Comparison of ENCODE assay signal across 1 cellular context in the genomic region with DNA sequence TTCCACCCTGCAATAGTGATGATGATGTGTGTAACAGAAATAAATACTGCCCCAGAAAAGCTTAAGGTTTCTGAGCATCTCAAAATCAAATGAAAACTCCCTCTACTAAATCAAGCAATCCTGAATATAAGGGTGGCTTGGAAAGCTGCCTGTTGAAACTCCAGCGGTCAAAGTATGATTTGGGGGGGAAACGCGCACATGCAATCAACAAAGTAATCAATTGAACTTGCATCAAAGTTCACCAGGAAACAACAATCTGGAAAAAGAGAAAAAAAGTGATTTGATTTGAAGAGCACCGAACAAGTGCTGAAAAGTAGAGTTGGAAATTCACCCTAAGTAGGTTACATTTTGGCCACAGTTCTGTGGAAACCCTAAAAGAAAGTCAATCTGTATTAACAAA.
TF ChIP-seq lines count a peak whose summit lies in the region.

No MANE protein-coding gene starts in this region.

TF ChIP-seq in HepG2, 621 proteins besides CTCF, POLR2A, EP300 and RAD21 (continues in another document):
- TF ChIP-seq ZNF776 (CRISPR knock-in tag; IDR thresholded peaks at IDR 0.05) (no peak), RNF2 (conservative IDR thresholded peaks at IDR 0.05; ENCODE audit: low read depth) (no peak), ERF (CRISPR knock-in tag; IDR thresholded peaks at IDR 0.05) (peak; percentile 43; the same call in 1 of the 2 replicates), SIX1 (CRISPR knock-in tag; IDR thresholded peaks at IDR 0.05; ENCODE audit: borderline replicate concordance) (no peak), MAZ (IDR thresholded peaks at IDR 0.05; ENCODE audit: borderline replicate concordance, low read depth, low read length) (no peak), MAZ (CRISPR knock-in tag; IDR thresholded peaks at IDR 0.05; ENCODE audit: low read depth) (no peak), SP5 (CRISPR knock-in tag; IDR thresholded peaks at IDR 0.05; ENCODE audit: borderline replicate concordance, low read depth) (no peak), PHF21A (CRISPR knock-in tag; IDR thresholded peaks at IDR 0.05) (0 out of 2 replicates have a peak, but pooled peaks have one; percentile 9), NR2C2 (CRISPR knock-in tag; IDR thresholded peaks at IDR 0.05; ENCODE audit: borderline replicate concordance) (no peak), ZNF792 (CRISPR knock-in tag; IDR thresholded peaks at IDR 0.05) (0 out of 2 replicates have a peak, but pooled peaks have one; percentile 3), ZNF44 (CRISPR knock-in tag; IDR thresholded peaks at IDR 0.05) (no peak), KLF16 (CRISPR knock-in tag; IDR thresholded peaks at IDR 0.05) (0 out of 4 replicates have a peak, but pooled peaks of 1 of the 2 experiments have one; percentile 12), ZNF232 (CRISPR knock-in tag; IDR thresholded peaks at IDR 0.05; ENCODE audit: borderline replicate concordance) (no peak), ZFP62 (CRISPR knock-in tag; IDR thresholded peaks at IDR 0.05) (no peak), TEAD3 (CRISPR knock-in tag; optimal IDR thresholded peaks at IDR 0.05; ENCODE audit: borderline replicate concordance) (peak; percentile 5), ZNF350 (CRISPR knock-in tag; IDR thresholded peaks at IDR 0.05; ENCODE audit: borderline replicate concordance, low read depth) (no peak), PRMT3 (CRISPR knock-in tag; IDR thresholded peaks at IDR 0.05; ENCODE audit: borderline replicate concordance, low read depth) (no peak), ZNF709 (CRISPR knock-in tag; IDR thresholded peaks at IDR 0.05) (no peak), ELF3 (CRISPR knock-in tag; IDR thresholded peaks at IDR 0.05) (peak; percentile 6; the same call in 1 of the 2 replicates), ZNF746 (CRISPR knock-in tag; IDR thresholded peaks at IDR 0.05) (no peak), ZNF616 (CRISPR knock-in tag; IDR thresholded peaks at IDR 0.05; ENCODE audit: low read depth) (no peak), HNF4A (CRISPR knock-in tag; IDR thresholded peaks at IDR 0.05) (peak; percentile 7; the same call in 1 of the 2 replicates), SALL2 (CRISPR knock-in tag; IDR thresholded peaks at IDR 0.05) (no peak), ZBTB3 (CRISPR knock-in tag; IDR thresholded peaks at IDR 0.05; ENCODE audit: borderline replicate concordance, low read depth) (no peak), SSRP1 (CRISPR knock-in tag; IDR thresholded peaks at IDR 0.05) (0 out of 2 replicates have a peak, but pooled peaks have one; percentile 36), ZNF749 (CRISPR knock-in tag; IDR thresholded peaks at IDR 0.05; ENCODE audit: borderline replicate concordance) (no peak), MZF1 (CRISPR knock-in tag; IDR thresholded peaks at IDR 0.05; ENCODE audit: borderline replicate concordance) (no peak), U2AF1 (optimal IDR thresholded peaks at IDR 0.05; ENCODE audit: low read depth, low read length) (peak; percentile 9), ZNF510 (CRISPR knock-in tag; IDR thresholded peaks at IDR 0.05; ENCODE audit: low read depth) (no peak), ZNF782 (CRISPR knock-in tag; IDR thresholded peaks at IDR 0.05; ENCODE audit: borderline replicate concordance) (no peak), ZNF253 (CRISPR knock-in tag; IDR thresholded peaks at IDR 0.05; ENCODE audit: borderline replicate concordance) (no peak), ZFP1 (CRISPR knock-in tag; IDR thresholded peaks at IDR 0.05) (no peak), CEBPG (CRISPR knock-in tag; IDR thresholded peaks at IDR 0.05) (no peak), ZNF124 (CRISPR knock-in tag; IDR thresholded peaks at IDR 0.05) (no peak), ZFP36L1 (CRISPR knock-in tag; IDR thresholded peaks at IDR 0.05) (no peak), HHEX (CRISPR knock-in tag; IDR thresholded peaks at IDR 0.05) (no peak), ZBTB8A (CRISPR knock-in tag; IDR thresholded peaks at IDR 0.05; ENCODE audit: borderline replicate concordance, low read depth) (no peak), ARNTL (CRISPR knock-in tag; IDR thresholded peaks at IDR 0.05) (0 out of 2 replicates have a peak, but pooled peaks have one; percentile 11), MAFF (IDR thresholded peaks at IDR 0.05; ENCODE audit: low read depth, low read length) (no peak), FOXP1 (IDR thresholded peaks at IDR 0.05) (no peak), FOXP1 (CRISPR knock-in tag; IDR thresholded peaks at IDR 0.05) (no peak), KLF12 (CRISPR knock-in tag; IDR thresholded peaks at IDR 0.05; ENCODE audit: borderline replicate concordance) (no peak)
- TF ChIP-seq, protein P1, sequence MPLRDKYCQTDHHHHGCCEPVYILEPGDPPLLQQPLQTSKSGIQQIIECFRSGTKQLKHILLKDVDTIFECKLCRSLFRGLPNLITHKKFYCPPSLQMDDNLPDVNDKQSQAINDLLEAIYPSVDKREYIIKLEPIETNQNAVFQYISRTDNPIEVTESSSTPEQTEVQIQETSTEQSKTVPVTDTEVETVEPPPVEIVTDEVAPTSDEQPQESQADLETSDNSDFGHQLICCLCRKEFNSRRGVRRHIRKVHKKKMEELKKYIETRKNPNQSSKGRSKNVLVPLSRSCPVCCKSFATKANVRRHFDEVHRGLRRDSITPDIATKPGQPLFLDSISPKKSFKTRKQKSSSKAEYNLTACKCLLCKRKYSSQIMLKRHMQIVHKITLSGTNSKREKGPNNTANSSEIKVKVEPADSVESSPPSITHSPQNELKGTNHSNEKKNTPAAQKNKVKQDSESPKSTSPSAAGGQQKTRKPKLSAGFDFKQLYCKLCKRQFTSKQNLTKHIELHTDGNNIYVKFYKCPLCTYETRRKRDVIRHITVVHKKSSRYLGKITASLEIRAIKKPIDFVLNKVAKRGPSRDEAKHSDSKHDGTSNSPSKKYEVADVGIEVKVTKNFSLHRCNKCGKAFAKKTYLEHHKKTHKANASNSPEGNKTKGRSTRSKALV (CRISPR knock-in tag; IDR thresholded peaks at IDR 0.05) = no peak
- TF ChIP-seq, protein P2, sequence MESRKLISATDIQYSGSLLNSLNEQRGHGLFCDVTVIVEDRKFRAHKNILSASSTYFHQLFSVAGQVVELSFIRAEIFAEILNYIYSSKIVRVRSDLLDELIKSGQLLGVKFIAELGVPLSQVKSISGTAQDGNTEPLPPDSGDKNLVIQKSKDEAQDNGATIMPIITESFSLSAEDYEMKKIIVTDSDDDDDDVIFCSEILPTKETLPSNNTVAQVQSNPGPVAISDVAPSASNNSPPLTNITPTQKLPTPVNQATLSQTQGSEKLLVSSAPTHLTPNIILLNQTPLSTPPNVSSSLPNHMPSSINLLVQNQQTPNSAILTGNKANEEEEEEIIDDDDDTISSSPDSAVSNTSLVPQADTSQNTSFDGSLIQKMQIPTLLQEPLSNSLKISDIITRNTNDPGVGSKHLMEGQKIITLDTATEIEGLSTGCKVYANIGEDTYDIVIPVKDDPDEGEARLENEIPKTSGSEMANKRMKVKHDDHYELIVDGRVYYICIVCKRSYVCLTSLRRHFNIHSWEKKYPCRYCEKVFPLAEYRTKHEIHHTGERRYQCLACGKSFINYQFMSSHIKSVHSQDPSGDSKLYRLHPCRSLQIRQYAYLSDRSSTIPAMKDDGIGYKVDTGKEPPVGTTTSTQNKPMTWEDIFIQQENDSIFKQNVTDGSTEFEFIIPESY (CRISPR knock-in tag; IDR thresholded peaks at IDR 0.05) = no peak
- TF ChIP-seq, protein P3, sequence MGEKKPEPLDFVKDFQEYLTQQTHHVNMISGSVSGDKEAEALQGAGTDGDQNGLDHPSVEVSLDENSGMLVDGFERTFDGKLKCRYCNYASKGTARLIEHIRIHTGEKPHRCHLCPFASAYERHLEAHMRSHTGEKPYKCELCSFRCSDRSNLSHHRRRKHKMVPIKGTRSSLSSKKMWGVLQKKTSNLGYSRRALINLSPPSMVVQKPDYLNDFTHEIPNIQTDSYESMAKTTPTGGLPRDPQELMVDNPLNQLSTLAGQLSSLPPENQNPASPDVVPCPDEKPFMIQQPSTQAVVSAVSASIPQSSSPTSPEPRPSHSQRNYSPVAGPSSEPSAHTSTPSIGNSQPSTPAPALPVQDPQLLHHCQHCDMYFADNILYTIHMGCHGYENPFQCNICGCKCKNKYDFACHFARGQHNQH (CRISPR knock-in tag; IDR thresholded peaks at IDR 0.05) = 0 out of 2 replicates have a peak, but pooled peaks have one; percentile 35
- TF ChIP-seq, protein P4, sequence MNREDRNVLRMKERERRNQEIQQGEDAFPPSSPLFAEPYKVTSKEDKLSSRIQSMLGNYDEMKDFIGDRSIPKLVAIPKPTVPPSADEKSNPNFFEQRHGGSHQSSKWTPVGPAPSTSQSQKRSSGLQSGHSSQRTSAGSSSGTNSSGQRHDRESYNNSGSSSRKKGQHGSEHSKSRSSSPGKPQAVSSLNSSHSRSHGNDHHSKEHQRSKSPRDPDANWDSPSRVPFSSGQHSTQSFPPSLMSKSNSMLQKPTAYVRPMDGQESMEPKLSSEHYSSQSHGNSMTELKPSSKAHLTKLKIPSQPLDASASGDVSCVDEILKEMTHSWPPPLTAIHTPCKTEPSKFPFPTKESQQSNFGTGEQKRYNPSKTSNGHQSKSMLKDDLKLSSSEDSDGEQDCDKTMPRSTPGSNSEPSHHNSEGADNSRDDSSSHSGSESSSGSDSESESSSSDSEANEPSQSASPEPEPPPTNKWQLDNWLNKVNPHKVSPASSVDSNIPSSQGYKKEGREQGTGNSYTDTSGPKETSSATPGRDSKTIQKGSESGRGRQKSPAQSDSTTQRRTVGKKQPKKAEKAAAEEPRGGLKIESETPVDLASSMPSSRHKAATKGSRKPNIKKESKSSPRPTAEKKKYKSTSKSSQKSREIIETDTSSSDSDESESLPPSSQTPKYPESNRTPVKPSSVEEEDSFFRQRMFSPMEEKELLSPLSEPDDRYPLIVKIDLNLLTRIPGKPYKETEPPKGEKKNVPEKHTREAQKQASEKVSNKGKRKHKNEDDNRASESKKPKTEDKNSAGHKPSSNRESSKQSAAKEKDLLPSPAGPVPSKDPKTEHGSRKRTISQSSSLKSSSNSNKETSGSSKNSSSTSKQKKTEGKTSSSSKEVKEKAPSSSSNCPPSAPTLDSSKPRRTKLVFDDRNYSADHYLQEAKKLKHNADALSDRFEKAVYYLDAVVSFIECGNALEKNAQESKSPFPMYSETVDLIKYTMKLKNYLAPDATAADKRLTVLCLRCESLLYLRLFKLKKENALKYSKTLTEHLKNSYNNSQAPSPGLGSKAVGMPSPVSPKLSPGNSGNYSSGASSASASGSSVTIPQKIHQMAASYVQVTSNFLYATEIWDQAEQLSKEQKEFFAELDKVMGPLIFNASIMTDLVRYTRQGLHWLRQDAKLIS (CRISPR knock-in tag; IDR thresholded peaks at IDR 0.05) = no peak
- TF ChIP-seq, protein P5, sequence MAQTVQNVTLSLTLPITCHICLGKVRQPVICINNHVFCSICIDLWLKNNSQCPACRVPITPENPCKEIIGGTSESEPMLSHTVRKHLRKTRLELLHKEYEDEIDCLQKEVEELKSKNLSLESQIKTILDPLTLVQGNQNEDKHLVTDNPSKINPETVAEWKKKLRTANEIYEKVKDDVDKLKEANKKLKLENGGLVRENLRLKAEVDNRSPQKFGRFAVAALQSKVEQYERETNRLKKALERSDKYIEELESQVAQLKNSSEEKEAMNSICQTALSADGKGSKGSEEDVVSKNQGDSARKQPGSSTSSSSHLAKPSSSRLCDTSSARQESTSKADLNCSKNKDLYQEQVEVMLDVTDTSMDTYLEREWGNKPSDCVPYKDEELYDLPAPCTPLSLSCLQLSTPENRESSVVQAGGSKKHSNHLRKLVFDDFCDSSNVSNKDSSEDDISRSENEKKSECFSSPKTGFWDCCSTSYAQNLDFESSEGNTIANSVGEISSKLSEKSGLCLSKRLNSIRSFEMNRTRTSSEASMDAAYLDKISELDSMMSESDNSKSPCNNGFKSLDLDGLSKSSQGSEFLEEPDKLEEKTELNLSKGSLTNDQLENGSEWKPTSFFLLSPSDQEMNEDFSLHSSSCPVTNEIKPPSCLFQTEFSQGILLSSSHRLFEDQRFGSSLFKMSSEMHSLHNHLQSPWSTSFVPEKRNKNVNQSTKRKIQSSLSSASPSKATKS (CRISPR knock-in tag; IDR thresholded peaks at IDR 0.05) = no peak
- TF ChIP-seq, protein P6, sequence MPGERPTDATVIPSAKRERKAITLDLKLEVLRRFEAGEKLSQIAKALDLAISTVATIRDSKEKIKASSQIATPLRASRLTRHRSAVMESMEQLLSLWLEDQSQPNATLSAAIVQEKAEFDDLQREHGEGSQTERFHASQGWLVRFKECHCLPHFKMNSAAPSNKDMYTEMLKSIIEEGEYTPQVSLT (CRISPR knock-in tag; IDR thresholded peaks at IDR 0.05; ENCODE audit: borderline replicate concordance, low read depth) = no peak
- TF ChIP-seq, protein P7, sequence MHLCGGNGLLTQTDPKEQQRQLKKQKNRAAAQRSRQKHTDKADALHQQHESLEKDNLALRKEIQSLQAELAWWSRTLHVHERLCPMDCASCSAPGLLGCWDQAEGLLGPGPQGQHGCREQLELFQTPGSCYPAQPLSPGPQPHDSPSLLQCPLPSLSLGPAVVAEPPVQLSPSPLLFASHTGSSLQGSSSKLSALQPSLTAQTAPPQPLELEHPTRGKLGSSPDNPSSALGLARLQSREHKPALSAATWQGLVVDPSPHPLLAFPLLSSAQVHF (CRISPR knock-in tag; IDR thresholded peaks at IDR 0.05) = no peak
